In genomic region chr2:111643761-111644160, GRCh38 we compare ENCODE assay signal across 33 cellular contexts.
"Had no signal": no experiment of that assay in that cellular context is flagged by ENCODE, and none has a peak within 500 bp of the region (broad histone marks: within the 10 kb centered on the region; RNA-seq: fewer than 3 reads in every experiment).

No MANE protein-coding gene starts in this region.

- H3K27me3 Mint-ChIP-seq: activated naive CD8-positive, alpha-beta T cell had no signal

- H3K27ac ChIP-seq: adrenal gland, body of pancreas, brain microvascular endothelial cell, breast epithelium, WERI-Rb-1 had no signal

- H3K4me1 Mint-ChIP-seq: activated naive CD4-positive, alpha-beta T cell treated with anti-CD3 and anti-CD28 coated beads, Interleukin-2, amount 10 ng/mL, durations not matched to agents 7 days and 5 days; activated naive CD4-positive, alpha-beta T cell treated with anti-CD3 and anti-CD28 coated beads, Interleukin-2, amount 50 U/mL, for 24 hours; T-cell; T-helper 17 cell; WTC11 had no signal

- H3K4me1 ChIP-seq: adrenal gland, body of pancreas, breast epithelium had no signal

- H3K27me3 ChIP-seq: adrenal gland, body of pancreas, brain microvascular endothelial cell, breast epithelium had no signal

- ATAC-seq: activated CD4-positive, alpha-beta T cell treated with anti-CD3 and anti-CD28 coated beads for 36 hours; activated CD4-positive, CD25-positive, alpha-beta regulatory T cell treated with anti-CD3 and anti-CD28 coated beads, Interleukin-2, amount 50 U/mL, for 24 hours; activated CD8-positive, alpha-beta memory T cell treated with anti-CD3 and anti-CD28 coated beads, Interleukin-2, amount 10 ng/mL, durations not matched to agents 7 days and 5 days; activated CD8-positive, alpha-beta T cell treated with anti-CD3 and anti-CD28 coated beads, Interleukin-2, amount 10 ng/mL, durations not matched to agents 7 days and 5 days; body of pancreas; T-cell; T-helper 17 cell; WTC11 had no signal

- H3K36me3 ChIP-seq: adrenal gland, brain microvascular endothelial cell, breast epithelium, WERI-Rb-1 had no signal

- H3K27ac Mint-ChIP-seq: activated CD4-positive, alpha-beta memory T cell treated with anti-CD3 and anti-CD28 coated beads, Interleukin-2, amount 10 ng/mL, durations not matched to agents 7 days and 5 days; activated CD4-positive, alpha-beta T cell treated with anti-CD3 and anti-CD28 coated beads for 36 hours; activated CD8-positive, alpha-beta memory T cell treated with anti-CD3 and anti-CD28 coated beads, Interleukin-2, amount 10 ng/mL, durations not matched to agents 7 days and 5 days; activated CD8-positive, alpha-beta T cell treated with anti-CD3 and anti-CD28 coated beads, Interleukin-2, amount 10 ng/mL, durations not matched to agents 7 days and 5 days; activated naive CD4-positive, alpha-beta T cell treated with anti-CD3 and anti-CD28 coated beads, Interleukin-2, amount 10 ng/mL, durations not matched to agents 7 days and 5 days; activated naive CD4-positive, alpha-beta T cell treated with anti-CD3 and anti-CD28 coated beads, Interleukin-2, amount 50 U/mL, for 24 hours; activated naive CD8-positive, alpha-beta T cell; activated naive CD8-positive, alpha-beta T cell treated with anti-CD3 and anti-CD28 coated beads, Interleukin-2, amount 10 ng/mL, durations not matched to agents 7 days and 5 days; activated T-cell treated with anti-CD3 and anti-CD28 coated beads, Interleukin-2, amount 50 U/mL, for 24 hours; activated T-helper 2 cell treated with anti-CD3 and anti-CD28 coated beads, Interferon-gamma antibody, Interleukin-2, Interleukin-4, amounts not matched to agents 10 μg/mL and 5 μg/mL and 100 μg/mL, durations not matched to agents 14 hours and 24 hours and 36 hours; T-cell; T-helper 17 cell; WTC11 had no signal

- H3K4me3 Mint-ChIP-seq: activated CD4-positive, alpha-beta memory T cell treated with anti-CD3 and anti-CD28 coated beads, Interleukin-2, amount 10 ng/mL, durations not matched to agents 7 days and 5 days; activated CD4-positive, alpha-beta T cell treated with anti-CD3 and anti-CD28 coated beads for 36 hours; activated CD8-positive, alpha-beta memory T cell treated with anti-CD3 and anti-CD28 coated beads, Interleukin-2, amount 10 ng/mL, durations not matched to agents 7 days and 5 days; activated CD8-positive, alpha-beta T cell treated with anti-CD3 and anti-CD28 coated beads, Interleukin-2, amount 10 ng/mL, durations not matched to agents 7 days and 5 days; activated naive CD4-positive, alpha-beta T cell treated with anti-CD3 and anti-CD28 coated beads, Interleukin-2, amount 10 ng/mL, durations not matched to agents 7 days and 5 days; activated naive CD4-positive, alpha-beta T cell treated with anti-CD3 and anti-CD28 coated beads, Interleukin-2, amount 50 U/mL, for 24 hours; activated naive CD8-positive, alpha-beta T cell; activated naive CD8-positive, alpha-beta T cell treated with anti-CD3 and anti-CD28 coated beads, Interleukin-2, amount 10 ng/mL, durations not matched to agents 7 days and 5 days; activated T-cell treated with anti-CD3 and anti-CD28 coated beads, Interleukin-2, amount 50 U/mL, for 24 hours; T-cell; T-helper 17 cell; WTC11 had no signal

- H3K9me3 ChIP-seq: body of pancreas had no signal

- H3K4me3 ChIP-seq: adrenal gland, body of pancreas, breast epithelium had no signal

- H3K36me3 Mint-ChIP-seq: T-cell, WTC11 had no signal

- DNase-seq: activated CD4-positive, alpha-beta memory T cell treated with anti-CD3 and anti-CD28 coated beads, Interleukin-2, amount 10 ng/mL, durations not matched to agents 7 days and 5 days; activated CD4-positive, alpha-beta T cell treated with anti-CD3 and anti-CD28 coated beads for 1 hour; activated CD4-positive, alpha-beta T cell treated with anti-CD3 and anti-CD28 coated beads for 36 hours; activated CD4-positive, alpha-beta T cell treated with anti-CD3 and anti-CD28 coated beads for 48 hours; activated CD4-positive, alpha-beta T cell treated with anti-CD3 and anti-CD28 coated beads, Interleukin-2, amount 50 U/mL, for 1 hour; activated CD4-positive, alpha-beta T cell treated with anti-CD3 and anti-CD28 coated beads, Interleukin-2, amount 50 U/mL, for 48 hours; activated CD4-positive, CD25-positive, alpha-beta regulatory T cell; activated CD8-positive, alpha-beta memory T cell treated with anti-CD3 and anti-CD28 coated beads for 24 hours; activated CD8-positive, alpha-beta memory T cell treated with anti-CD3 and anti-CD28 coated beads, Interleukin-2, amount 10 ng/mL, durations not matched to agents 7 days and 5 days; activated CD8-positive, alpha-beta memory T cell treated with anti-CD3 and anti-CD28 coated beads, Interleukin-2, amount 50 U/mL, for 48 hours; activated CD8-positive, alpha-beta T cell treated with anti-CD3 and anti-CD28 coated beads, Interleukin-2, amount 10 ng/mL, durations not matched to agents 7 days and 5 days; activated effector memory CD4-positive, alpha-beta T cell treated with Interleukin-2 at 50 U/mL for 16 hours; activated gamma-delta T cell; activated naive CD4-positive, alpha-beta T cell treated with anti-CD3 and anti-CD28 coated beads, Interleukin-2, amount 10 ng/mL, durations not matched to agents 7 days and 5 days; activated naive CD4-positive, alpha-beta T cell treated with Interleukin-2 at 50 U/mL for 16 hours; activated naive CD8-positive, alpha-beta T cell treated with anti-CD3 and anti-CD28 coated beads, Interleukin-2, amount 10 ng/mL, durations not matched to agents 7 days and 5 days; activated T-cell treated with anti-CD3 and anti-CD28 coated beads, Interleukin-2, amount 50 U/mL, for 24 hours; activated T-cell treated with anti-CD3 and anti-CD28 coated beads, Interleukin-2, amount 50 U/mL, for 48 hours; adrenal gland; amniotic stem cell; aorta; body of pancreas; brain microvascular endothelial cell; central memory CD4-positive, alpha-beta T cell; T-cell; T-helper 17 cell; WERI-Rb-1 had no signal
